Comparison of ENCODE assay signal across 30 cellular contexts in genomic region chr14:96103075-96103474, GRCh38.
"Had no signal": no experiment of that assay in that cellular context is flagged by ENCODE, and none has a peak within 500 bp of the region (broad histone marks: within the 10 kb centered on the region; RNA-seq: fewer than 3 reads in every experiment).

No MANE protein-coding gene starts in this region.

- H3K4me1 ChIP-seq: ascending aorta, uterus had no signal

- H3K27ac ChIP-seq: ascending aorta, cardiac muscle cell, hepatocyte, thoracic aorta had no signal

- H2AFZ ChIP-seq: hepatocyte had no signal

- H3K27ac Mint-ChIP-seq: activated CD4-positive, alpha-beta memory T cell treated with anti-CD3 and anti-CD28 coated beads for 36 hours; activated CD4-positive, alpha-beta T cell treated with anti-CD3 and anti-CD28 coated beads, Interleukin-2, amount 10 ng/mL, durations not matched to agents 24 days and 14 days; activated naive CD4-positive, alpha-beta T cell treated with anti-CD3 and anti-CD28 coated beads for 36 hours; activated naive CD8-positive, alpha-beta T cell treated with anti-CD3 and anti-CD28 coated beads for 36 hours; activated T-helper 1 cell treated with anti-CD3 and anti-CD28 coated beads, Interleukin-12 subunit alpha, Interleukin-12 subunit beta, Interleukin-2, Interleukin-4 antibody, amounts not matched to agents 30 ng/mL and 10 ng/mL and 1 ng/mL, durations not matched to agents 14 hours and 24 hours and 36 hours; effector memory CD8-positive, alpha-beta T cell had no signal

- H3K79me2 ChIP-seq: hepatocyte had no signal

- FAIRE-seq: endothelial cell of umbilical vein, TTC549 had no signal

- H3K36me3 Mint-ChIP-seq: activated CD4-positive, alpha-beta memory T cell treated with anti-CD3 and anti-CD28 coated beads for 36 hours; activated naive CD8-positive, alpha-beta T cell treated with anti-CD3 and anti-CD28 coated beads for 36 hours; brain; naive thymus-derived CD4-positive, alpha-beta T cell; type B pancreatic cell had no signal

- H3K9me3 Mint-ChIP-seq: activated CD4-positive, alpha-beta memory T cell treated with anti-CD3 and anti-CD28 coated beads for 36 hours; activated CD4-positive, alpha-beta T cell treated with anti-CD3 and anti-CD28 coated beads, Interleukin-2, amount 10 ng/mL, durations not matched to agents 24 days and 14 days; activated naive CD4-positive, alpha-beta T cell treated with anti-CD3 and anti-CD28 coated beads for 36 hours; activated naive CD8-positive, alpha-beta T cell treated with anti-CD3 and anti-CD28 coated beads for 36 hours; activated T-helper 1 cell treated with anti-CD3 and anti-CD28 coated beads, Interleukin-12 subunit alpha, Interleukin-12 subunit beta, Interleukin-2, Interleukin-4 antibody, amounts not matched to agents 30 ng/mL and 10 ng/mL and 1 ng/mL, durations not matched to agents 14 hours and 24 hours and 36 hours; effector memory CD8-positive, alpha-beta T cell; naive thymus-derived CD4-positive, alpha-beta T cell; neural crest cell; type B pancreatic cell had no signal

- ATAC-seq: effector memory CD8-positive, alpha-beta T cell; esophagus mucosa; left ventricle myocardium superior; naive thymus-derived CD4-positive, alpha-beta T cell; right cardiac atrium had no signal

- H3K4me2 ChIP-seq: hepatocyte had no signal

- H3K4me3 Mint-ChIP-seq: activated CD4-positive, alpha-beta memory T cell treated with anti-CD3 and anti-CD28 coated beads for 36 hours; activated CD4-positive, alpha-beta T cell treated with anti-CD3 and anti-CD28 coated beads, Interleukin-2, amount 10 ng/mL, durations not matched to agents 24 days and 14 days; activated naive CD4-positive, alpha-beta T cell treated with anti-CD3 and anti-CD28 coated beads for 36 hours; activated naive CD8-positive, alpha-beta T cell treated with anti-CD3 and anti-CD28 coated beads for 36 hours; activated T-helper 1 cell treated with anti-CD3 and anti-CD28 coated beads, Interleukin-12 subunit alpha, Interleukin-12 subunit beta, Interleukin-2, Interleukin-4 antibody, amounts not matched to agents 30 ng/mL and 10 ng/mL and 1 ng/mL, durations not matched to agents 14 hours and 24 hours and 36 hours; brain; effector memory CD8-positive, alpha-beta T cell; naive thymus-derived CD4-positive, alpha-beta T cell; neural crest cell; type B pancreatic cell had no signal

- DNase-seq: activated CD4-positive, alpha-beta memory T cell treated with anti-CD3 and anti-CD28 coated beads for 36 hours; activated CD4-positive, alpha-beta T cell treated with anti-CD3 and anti-CD28 coated beads, Interleukin-2, amount 10 ng/mL, durations not matched to agents 24 days and 14 days; activated CD4-positive, CD25-positive, alpha-beta regulatory T cell treated with anti-CD3 and anti-CD28 coated beads, Interleukin-2, amount 50 U/mL, for 72 hours; activated CD8-positive, alpha-beta memory T cell treated with anti-CD3 and anti-CD28 coated beads, Interleukin-2, amount 50 U/mL, for 4 hours; activated naive CD4-positive, alpha-beta T cell treated with anti-CD3 and anti-CD28 coated beads for 36 hours; activated naive CD8-positive, alpha-beta T cell treated with anti-CD3 and anti-CD28 coated beads for 36 hours; activated T-cell treated with anti-CD3 and anti-CD28 coated beads, Interleukin-2, amount 50 U/mL, for 1 hour; cortex of kidney; effector memory CD8-positive, alpha-beta T cell; foreskin melanocyte; islet precursor cell; left ventricle myocardium superior; naive thymus-derived CD4-positive, alpha-beta T cell; occipital lobe; right cardiac atrium; stimulated activated CD4-positive, alpha-beta T cell treated with anti-CD3 and anti-CD28 coated beads, Interleukin-2, amount 100 ng/mL, for 48 hours; stimulated activated naive CD4-positive, alpha-beta T cell treated with Interleukin-2 at 50 U/mL for 16 hours; T-helper 9 cell; uterus had no signal

- H3K4me3 ChIP-seq: ascending aorta, cardiac muscle cell, hepatocyte, thoracic aorta, uterus had no signal

- H3K27me3 ChIP-seq: ascending aorta, cardiac muscle cell, hepatocyte, uterus had no signal

- H3K9me3 ChIP-seq: ascending aorta, thoracic aorta, uterus had no signal

- H3K36me3 ChIP-seq: ascending aorta, cardiac muscle cell, thoracic aorta, uterus had no signal

- H3K27me3 Mint-ChIP-seq: activated CD4-positive, alpha-beta memory T cell treated with anti-CD3 and anti-CD28 coated beads for 36 hours; activated CD4-positive, alpha-beta T cell treated with anti-CD3 and anti-CD28 coated beads, Interleukin-2, amount 10 ng/mL, durations not matched to agents 24 days and 14 days had no signal

- H3K4me1 Mint-ChIP-seq: activated CD4-positive, alpha-beta T cell treated with anti-CD3 and anti-CD28 coated beads, Interleukin-2, amount 10 ng/mL, durations not matched to agents 24 days and 14 days had no signal
